In genomic region chrX:129739591-129739990, GRCh38 we compare ENCODE assay signal across 2 cellular contexts.
TF ChIP-seq lines count a peak whose summit lies in the region.

No MANE protein-coding gene starts in this region.

TF ChIP-seq in IMR-90, 13 proteins besides CTCF, POLR2A, EP300 and RAD21:
- TF ChIP-seq MXI1 (IDR thresholded peaks at IDR 0.05; ENCODE audit: borderline replicate concordance, low read depth, low read length) = no peak
- TF ChIP-seq MAFK (IDR thresholded peaks at IDR 0.05; ENCODE audit: low read depth, low read length) = no peak
- TF ChIP-seq ELK1 (IDR thresholded peaks at IDR 0.05; ENCODE audit: borderline replicate concordance, low read depth, low read length) = no peak
- no peak for TF ChIP-seq BHLHE40 (IDR thresholded peaks at IDR 0.05; ENCODE audit: low read depth, low read length)
- no peak for TF ChIP-seq CEBPB (IDR thresholded peaks at IDR 0.05; ENCODE audit: low read depth, low read length)
- TF ChIP-seq, protein P1, sequence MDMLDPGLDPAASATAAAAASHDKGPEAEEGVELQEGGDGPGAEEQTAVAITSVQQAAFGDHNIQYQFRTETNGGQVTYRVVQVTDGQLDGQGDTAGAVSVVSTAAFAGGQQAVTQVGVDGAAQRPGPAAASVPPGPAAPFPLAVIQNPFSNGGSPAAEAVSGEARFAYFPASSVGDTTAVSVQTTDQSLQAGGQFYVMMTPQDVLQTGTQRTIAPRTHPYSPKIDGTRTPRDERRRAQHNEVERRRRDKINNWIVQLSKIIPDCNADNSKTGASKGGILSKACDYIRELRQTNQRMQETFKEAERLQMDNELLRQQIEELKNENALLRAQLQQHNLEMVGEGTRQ (IDR thresholded peaks at IDR 0.05; ENCODE audit: low read depth, low read length) = no peak

TF ChIP-seq in endothelial cell of umbilical vein, 7 proteins besides CTCF, POLR2A, EP300 and RAD21:
- TF ChIP-seq POLR2AphosphoS5 (IDR thresholded peaks at IDR 0.05; ENCODE audit: insufficient read depth, low read depth, low read length) (no peak), EZH2 (IDR thresholded peaks at IDR 0.05; ENCODE audit: borderline replicate concordance, low read depth, low read length, severe bottlenecking) (no peak), GATA2 (IDR thresholded peaks at IDR 0.05; ENCODE audit: insufficient read depth, insufficient read length, low read depth, low read length) (no peak), MAX (IDR thresholded peaks at IDR 0.05; ENCODE audit: insufficient read depth, insufficient read length) (no peak), MYC (IDR thresholded peaks at IDR 0.05; ENCODE audit: low read depth, low read length) (no peak), JUN (IDR thresholded peaks at IDR 0.05; ENCODE audit: borderline replicate concordance, insufficient read depth, insufficient read length, low read depth) (no peak), FOS (IDR thresholded peaks at IDR 0.05; ENCODE audit: borderline replicate concordance, insufficient read depth, low read length) (no peak)
